Comparison of ENCODE assay signal across 12 cellular contexts in the genomic region with DNA sequence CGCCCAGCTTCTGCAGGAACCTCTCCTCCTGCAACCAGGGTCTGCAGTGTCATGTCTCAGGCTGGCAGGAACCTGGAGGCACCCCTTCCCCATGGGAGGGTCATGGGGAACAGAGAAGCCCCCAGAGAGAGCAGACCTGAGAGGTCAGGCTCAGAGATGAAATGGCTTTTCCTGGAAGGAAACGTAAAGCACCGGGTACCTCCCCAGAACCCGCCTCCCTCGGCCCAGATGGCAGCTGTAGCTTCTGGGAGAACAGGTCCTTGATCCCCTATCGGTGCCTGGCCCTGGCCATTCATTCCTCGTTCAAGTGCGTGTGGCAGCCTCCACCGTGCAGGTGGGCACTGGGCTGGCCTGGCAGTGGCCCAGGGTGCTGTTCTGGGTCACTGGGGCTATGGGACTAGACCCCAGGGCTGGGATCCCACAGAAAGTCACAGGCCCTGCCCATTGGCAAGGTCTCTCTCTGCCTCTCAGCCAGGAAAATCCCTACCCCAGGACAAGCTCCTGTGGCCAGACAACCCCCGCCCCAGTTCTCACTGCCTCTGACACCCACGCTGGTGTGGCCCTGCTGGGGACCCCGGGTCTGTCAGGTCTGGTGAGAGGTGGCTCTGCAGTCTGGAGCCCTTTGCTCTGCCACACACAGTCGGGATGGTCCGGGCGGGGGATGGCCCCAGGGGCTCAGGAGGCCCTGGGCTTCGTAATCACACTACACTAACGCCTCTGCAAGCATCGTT.
"Had no signal": no experiment of that assay in that cellular context is flagged by ENCODE, and none has a peak within 500 bp of the region (broad histone marks: within the 10 kb centered on the region; RNA-seq: fewer than 3 reads in every experiment).

No MANE protein-coding gene starts in this region.

- H3K27me3 ChIP-seq: breast epithelium, dorsolateral prefrontal cortex, neural progenitor cell had no signal

- DNase-seq: activated CD4-positive, alpha-beta T cell treated with anti-CD3 and anti-CD28 coated beads, Interleukin-2, amount 10 ng/mL, durations not matched to agents 24 days and 14 days; activated T-cell treated with anti-CD3 and anti-CD28 coated beads for 4 hours; anterior cingulate cortex; mesendoderm; stimulated activated CD4-positive, alpha-beta T cell treated with anti-CD3 and anti-CD28 coated beads, Interleukin-2, amount 100 ng/mL, for 24 hours; stimulated activated naive CD4-positive, alpha-beta T cell; substantia nigra had no signal

- H3K9me3 ChIP-seq: breast epithelium had no signal

- H3K36me3 ChIP-seq: breast epithelium, neural progenitor cell had no signal

- ATAC-seq: left lobe of liver had no signal

- H3K4me1 ChIP-seq: breast epithelium, neural progenitor cell, parathyroid adenoma had no signal

- H3K4me3 ChIP-seq: breast epithelium, dorsolateral prefrontal cortex, neural progenitor cell had no signal

- H3K27ac ChIP-seq: breast epithelium, dorsolateral prefrontal cortex, neural progenitor cell, parathyroid adenoma had no signal
